Comparison of ENCODE assay signal across 1 cellular context in genomic region chr11:61183645-61184044, GRCh38.
TF ChIP-seq lines count a peak whose summit lies in the region.

No MANE protein-coding gene starts in this region.

TF ChIP-seq in HepG2, 621 proteins besides CTCF, POLR2A, EP300 and RAD21:
- no peak for TF ChIP-seq TRIM24 (CRISPR knock-in tag; IDR thresholded peaks at IDR 0.05)
- TF ChIP-seq TEAD3 (CRISPR knock-in tag; optimal IDR thresholded peaks at IDR 0.05; ENCODE audit: borderline replicate concordance) = peak; percentile 55
- no peak for TF ChIP-seq TMF1 (CRISPR knock-in tag; IDR thresholded peaks at IDR 0.05; ENCODE audit: low read depth)
- no peak for TF ChIP-seq RARG (CRISPR knock-in tag; IDR thresholded peaks at IDR 0.05; ENCODE audit: low read depth)
